ENCODE assay signal across 1 cellular context in genomic region chr17:76461765-76462555, GRCh38.
TF ChIP-seq lines count a peak whose summit lies in the region.

No MANE protein-coding gene starts in this region.

TF ChIP-seq in HepG2, 621 proteins besides CTCF, POLR2A, EP300 and RAD21:
- TF ChIP-seq GTF3A (CRISPR knock-in tag; conservative IDR thresholded peaks at IDR 0.05), result no peak
- TF ChIP-seq RCOR2 (CRISPR knock-in tag; IDR thresholded peaks at IDR 0.05), result no peak
- TF ChIP-seq GPN1 (CRISPR knock-in tag; IDR thresholded peaks at IDR 0.05; ENCODE audit: borderline replicate concordance), result no peak
- TF ChIP-seq ZNF33B (CRISPR knock-in tag; IDR thresholded peaks at IDR 0.05), result 0 out of 2 replicates have a peak, but pooled peaks have one; percentile 23
- no peak for TF ChIP-seq ZIK1 (CRISPR knock-in tag; IDR thresholded peaks at IDR 0.05; ENCODE audit: borderline replicate concordance, low read depth)
- TF ChIP-seq ATF5 (CRISPR knock-in tag; IDR thresholded peaks at IDR 0.05; ENCODE audit: low read depth), result no peak
- TF ChIP-seq ZSCAN31 (CRISPR knock-in tag; IDR thresholded peaks at IDR 0.05; ENCODE audit: low read depth), result 0 out of 2 replicates have a peak, but pooled peaks have one; percentile 18
- peak; percentile 32; the same call in 1 of the 2 replicates for TF ChIP-seq ZNF598 (CRISPR knock-in tag; IDR thresholded peaks at IDR 0.05; ENCODE audit: borderline replicate concordance)
- no peak for TF ChIP-seq PHB2 (IDR thresholded peaks at IDR 0.05; ENCODE audit: partially characterized antibody)
- TF ChIP-seq ZNF788 (CRISPR knock-in tag; IDR thresholded peaks at IDR 0.05; ENCODE audit: borderline replicate concordance), result peak; percentile 42; the same call in 1 of the 2 replicates
- no peak for TF ChIP-seq HDAC1 (CRISPR knock-in tag; IDR thresholded peaks at IDR 0.05)
- TF ChIP-seq ZNF589 (CRISPR knock-in tag; conservative IDR thresholded peaks at IDR 0.05), result no peak
- TF ChIP-seq ZNF17 (CRISPR knock-in tag; IDR thresholded peaks at IDR 0.05), result no peak
TF ChIP-seq in HepG2: peak in this region for 4.
